8 cellular contexts compared by ENCODE assay signal in genomic region chr5:100827481-100827889, GRCh38.
DNase-seq lines count a peak whose midpoint lies in the region; ATAC-seq and TF ChIP-seq lines count a peak whose summit lies in the region.

No MANE protein-coding gene starts in this region.

- ATAC-seq in GM21367 (IDR thresholded peaks at IDR 0.05; ENCODE audit: unreplicated experiment) (peak; percentile 26), HG03571 (IDR thresholded peaks at IDR 0.05; ENCODE audit: unreplicated experiment) (peak; percentile 11), SK-N-SH treated with all-trans-retinoic acid at 6 μM for 48 hours (peak; percentile 57)

- peak; percentile 53 for DNase-seq in ELR (ENCODE audit: low read depth)
- DNase-seq in left kidney (ENCODE audit: low read depth, low spot score) = peak; percentile 66
- DNase-seq in stimulated activated naive CD4-positive, alpha-beta T cell (lab: John Stamatoyannopoulos, UW) = no peak
- DNase-seq in NCI-H2196 (lab: John Stamatoyannopoulos, UW; ENCODE audit: unreplicated experiment) = no peak
- no peak for DNase-seq in HUDEP-2 (lab: John Stamatoyannopoulos, UW; ENCODE audit: unreplicated experiment in 76 of 76)

TF ChIP-seq in SK-N-SH treated with all-trans-retinoic acid at 6 μM for 48 hours, 23 proteins besides CTCF, POLR2A, EP300 and RAD21:
- TF ChIP-seq ISL1 (CRISPR knock-in tag; IDR thresholded peaks at IDR 0.05) = no peak
- no peak for TF ChIP-seq ESRRG (CRISPR knock-in tag; IDR thresholded peaks at IDR 0.05)
- TF ChIP-seq OSR1 (CRISPR knock-in tag; IDR thresholded peaks at IDR 0.05) = no peak
- TF ChIP-seq PPARA (CRISPR knock-in tag; IDR thresholded peaks at IDR 0.05; ENCODE audit: borderline replicate concordance) = no peak
- no peak for TF ChIP-seq TSHZ2 (CRISPR knock-in tag; IDR thresholded peaks at IDR 0.05)
- TF ChIP-seq POU6F1 (CRISPR knock-in tag; IDR thresholded peaks at IDR 0.05; ENCODE audit: borderline replicate concordance, low read depth) = no peak
- TF ChIP-seq TOX (CRISPR knock-in tag; IDR thresholded peaks at IDR 0.05; ENCODE audit: borderline replicate concordance) = no peak
- no peak for TF ChIP-seq BACH2 (CRISPR knock-in tag; IDR thresholded peaks at IDR 0.05; ENCODE audit: borderline replicate concordance)
- TF ChIP-seq TCF4 (CRISPR knock-in tag; IDR thresholded peaks at IDR 0.05; ENCODE audit: borderline replicate concordance) = no peak
- TF ChIP-seq ZNF70 (CRISPR knock-in tag; IDR thresholded peaks at IDR 0.05) = no peak
- TF ChIP-seq GLIS3 (CRISPR knock-in tag; IDR thresholded peaks at IDR 0.05) = no peak
- no peak for TF ChIP-seq PATZ1 (CRISPR knock-in tag; IDR thresholded peaks at IDR 0.05; ENCODE audit: borderline replicate concordance)

Comparison
In these comparisons a context has a peak if more than half of its experiments do, and no peak if none do; other contexts are left out.
1. DNase-seq: peak in ELR (single experiment) and left kidney (single experiment); none in stimulated activated naive CD4-positive, alpha-beta T cell (0 of 6), NCI-H2196 (single experiment) and HUDEP-2 (0 of 76).
2. Peak in every context shown above with its lines, with median percentiles within 50 percentile points of each other: ATAC-seq.